Comparison of ENCODE assay signal across 10 cellular contexts in genomic region chr3:71112576-71112975, GRCh38.
A peak's percentile ranks its signal among the peaks of the same experiment; 100 is the strongest.
DNase-seq lines count a peak whose midpoint lies in the region; ATAC-seq and TF ChIP-seq lines count a peak whose summit lies in the region.
"Had no signal": no experiment of that assay in that cellular context is flagged by ENCODE, and none has a peak within 500 bp of the region (broad histone marks: within the 10 kb centered on the region; RNA-seq: fewer than 3 reads in every experiment).

No MANE protein-coding gene starts in this region.

- H3K9me3 ChIP-seq in CD8-positive, alpha-beta T cell (ENCODE audit: low read length), result no peaks in the 10 kb centered on the region
- H3K9me3 ChIP-seq in RWPE2 (ENCODE audit: severe bottlenecking) (no peaks in the 10 kb centered on the region), esophagus (ENCODE audit: control insufficient read depth in 2 of 2, insufficient read depth in 1 of 2, low read depth in 1 of 2, low read length in 1 of 2) (no peaks in the 10 kb centered on the region), parathyroid adenoma (ENCODE audit: control insufficient read depth, low read length) (no peaks in the 10 kb centered on the region)

- H3K27me3 ChIP-seq in CD8-positive, alpha-beta T cell (ENCODE audit: insufficient read depth, low read length), result no peaks in the 10 kb centered on the region
- H3K27me3 ChIP-seq in RWPE2 (ENCODE audit: insufficient read depth, poor library complexity, severe bottlenecking) (no peaks in the 10 kb centered on the region), esophagus (ENCODE audit: control insufficient read depth in 1 of 2, insufficient read depth in 2 of 2, low read length in 2 of 2) (no peaks in the 10 kb centered on the region), parathyroid adenoma (ENCODE audit: control insufficient read depth, insufficient read depth, low read length) (no peaks in the 10 kb centered on the region)

- H3K4me3 Mint-ChIP-seq in CD8-positive, alpha-beta T cell, result no peak overlapping the region

- POLR2A ChIA-PET in CD8-positive, alpha-beta T cell (lab: Charles Lee), result no interaction called here

- no peaks in the 10 kb centered on the region for H3K9me3 Mint-ChIP-seq in CD8-positive, alpha-beta T cell

- H3K4me3 ChIP-seq in CD8-positive, alpha-beta T cell (ENCODE audit: low read depth, low read length), result no peak overlapping the region
- H3K4me3 ChIP-seq in RWPE2 (ENCODE audit: severe bottlenecking) (no peak overlapping the region), esophagus (ENCODE audit: low read depth in 1 of 2, low read length in 2 of 2) (no peak overlapping the region), parathyroid adenoma (ENCODE audit: low read depth, low read length) (no peak overlapping the region)

- intact Hi-C loops in CD8-positive, alpha-beta T cell (cut with DNase I, micrococcal nuclease), result no loop called here

- no peak overlapping the region for H3K4me2 ChIP-seq in parathyroid adenoma (ENCODE audit: low read length)

- H3K79me2 ChIP-seq in parathyroid adenoma, result peaks cover 6% of the 10 kb centered on the region

- no peak overlapping the region for H2AFZ ChIP-seq in parathyroid adenoma

- H3K4me1 ChIP-seq in CD8-positive, alpha-beta T cell (ENCODE audit: insufficient read depth, low read length), result peaks cover 28% of the 10 kb centered on the region
- H3K4me1 ChIP-seq in RWPE2 (ENCODE audit: insufficient read depth, poor library complexity, severe bottlenecking) (peaks cover 40% of the 10 kb centered on the region), esophagus (ENCODE audit: control insufficient read depth in 2 of 2, insufficient read depth in 2 of 2, low read length in 1 of 2) (no peaks in the 10 kb centered on the region), parathyroid adenoma (no peaks in the 10 kb centered on the region)

- H3K36me3 ChIP-seq in CD8-positive, alpha-beta T cell (ENCODE audit: insufficient read depth, low read length), result peaks cover 25% of the 10 kb centered on the region
- peaks cover 8% of the 10 kb centered on the region for H3K36me3 ChIP-seq in RWPE2 (ENCODE audit: low read depth)
- no peaks in the 10 kb centered on the region for H3K36me3 ChIP-seq in esophagus (ENCODE audit: control insufficient read depth in 2 of 2, insufficient read depth in 2 of 2, low read length in 1 of 2)
- H3K36me3 ChIP-seq in parathyroid adenoma (ENCODE audit: control insufficient read depth, insufficient read depth, low read length), result no peaks in the 10 kb centered on the region

- no peak for ATAC-seq in CD8-positive, alpha-beta T cell
- no peak for ATAC-seq in RWPE2 (ENCODE audit: low read depth)

- no peak overlapping the region for H3K9ac ChIP-seq in parathyroid adenoma

- no peak overlapping the region for H3K27ac ChIP-seq in CD8-positive, alpha-beta T cell (ENCODE audit: low read depth, low read length)
- H3K27ac ChIP-seq in RWPE2 (ENCODE audit: poor library complexity, severe bottlenecking) (peak overlapping the region; percentile 76), esophagus (ENCODE audit: low read depth in 2 of 2, low read length in 1 of 2) (peak overlapping the region; percentile 55 to 65), parathyroid adenoma (peak overlapping the region; percentile 29)

- H3K27me3 Mint-ChIP-seq in CD8-positive, alpha-beta T cell (ENCODE audit: low read depth), result no peaks in the 10 kb centered on the region

- DNase-seq in CD8-positive, alpha-beta T cell, result no peak
- no peak for DNase-seq in RWPE2 (ENCODE audit: low spot score)
- DNase-seq in MV-4-11 (lab: John Stamatoyannopoulos, UW), result no peak
- no peak for DNase-seq in NCI-H146 (lab: John Stamatoyannopoulos, UW)
- DNase-seq in GDM1 (lab: John Stamatoyannopoulos, UW), result no peak
- DNase-seq in OCI-M2 (lab: John Stamatoyannopoulos, UW; ENCODE audit: unreplicated experiment), result no peak
- DNase-seq: occipital lobe; stimulated activated CD4-positive, alpha-beta T cell treated with anti-CD3 and anti-CD28 coated beads, Interleukin-2, amount 100 ng/mL, for 48 hours had no signal

- no peak for TF ChIP-seq CTCF in CD8-positive, alpha-beta T cell (IDR thresholded peaks at IDR 0.05)
- TF ChIP-seq CTCF in RWPE2 (IDR thresholded peaks at IDR 0.05; ENCODE audit: poor library complexity, severe bottlenecking) (no peak), parathyroid adenoma (IDR thresholded peaks at IDR 0.05) (no peak)

- H3K36me3 Mint-ChIP-seq in CD8-positive, alpha-beta T cell, result peaks cover 87% of the 10 kb centered on the region

- peak overlapping the region; percentile 68 for H3K27ac Mint-ChIP-seq in CD8-positive, alpha-beta T cell

- CTCF ChIA-PET in CD8-positive, alpha-beta T cell (lab: Charles Lee), result no interaction called here

- peaks cover 77% of the 10 kb centered on the region for H3K4me1 Mint-ChIP-seq in CD8-positive, alpha-beta T cell (ENCODE audit: low read depth)

- 47 to 59% methylated on average over 6 of the region's 6 CpGs for WGBS in esophagus, 2 donors
